In the genomic region with DNA sequence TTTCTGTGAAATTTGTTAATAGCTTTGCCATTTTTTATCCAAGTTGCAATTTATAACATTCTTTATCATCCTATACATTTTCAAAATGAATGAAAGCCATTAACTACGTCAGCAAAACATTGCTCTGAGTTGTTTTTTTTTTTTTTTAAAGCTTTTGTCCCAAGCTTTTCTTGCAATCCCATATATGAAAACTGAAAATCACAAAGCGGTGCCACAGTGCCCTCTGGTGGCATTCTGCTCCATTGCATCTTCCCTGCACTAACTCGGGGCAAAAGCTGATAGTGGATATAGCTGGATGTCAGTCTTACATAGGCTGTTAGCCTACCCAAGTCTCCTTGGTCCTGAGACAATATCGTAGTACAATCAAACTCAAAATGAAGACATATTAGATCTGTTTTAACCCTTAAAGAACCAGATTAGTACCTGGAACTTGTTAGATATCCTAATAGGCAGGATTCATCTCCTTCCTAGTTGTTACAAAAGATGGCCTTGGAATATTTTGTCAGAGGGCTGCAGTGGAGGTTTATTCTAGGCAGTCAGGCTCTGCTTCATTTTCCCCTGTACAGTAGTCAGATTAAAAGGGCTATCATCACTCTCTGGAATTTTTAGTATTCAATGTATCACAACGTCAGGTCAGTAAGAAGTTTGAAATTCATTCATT, we compare ENCODE assay signal across 8 cellular contexts.
DNase-seq lines count a peak whose midpoint lies in the region; ATAC-seq, FAIRE-seq and TF ChIP-seq lines count a peak whose summit lies in the region.

No MANE protein-coding gene starts in this region.

- no peak for TF ChIP-seq POLR2A in A549 (IDR thresholded peaks at IDR 0.05; ENCODE audit: low read length)

- 9% methylated on average over 5 of the region's 5 CpGs for WGBS in A549 (ENCODE audit: missing lambda C conversion rate)

- POLR2A ChIA-PET in A549 (lab: Yijun Ruan, JAX): no interaction called here

- CTCF ChIA-PET in A549 (lab: Yijun Ruan, JAX): interaction anchor here (0.6 to 2.2 kb wide), 17 partner anchors 8 to 216 kb away, joined by 3 to 9 read pairs (median 4); no protein-coding TSS in a partner anchor

- TF ChIP-seq EP300 in A549 (IDR thresholded peaks at IDR 0.05): no peak

- DNase-seq in A549 (ENCODE audit: low read depth in 1 of 2, low spot score in 1 of 2): peak; percentile 18 to 57
- peak; percentile 38 for DNase-seq in GM13977 (ENCODE audit: low spot score)
- peak; percentile 52 to 58 for DNase-seq in NCI-H1930 (lab: John Stamatoyannopoulos, UW)
- DNase-seq in cerebellar cortex (ENCODE audit: low spot score): peak; percentile 68
- peak; percentile 83 for DNase-seq in left kidney (ENCODE audit: low read depth, low spot score)
- peak; percentile 16 to 45 for DNase-seq in stimulated activated CD4-positive, alpha-beta T cell treated with anti-CD3 and anti-CD28 coated beads, Interleukin-4, amount 100 ng/mL, for 48 hours (ENCODE audit: low read depth in 2 of 2)

- TF ChIP-seq CTCF in A549 (IDR thresholded peaks at IDR 0.05) (peak; percentile 75), GM13977 (IDR thresholded peaks at IDR 0.05; ENCODE audit: extremely low read depth, insufficient read depth, missing control alignments) (peak; percentile 92), VCaP (conservative IDR thresholded peaks at IDR 0.05) (peak; percentile 99)

- no peak for FAIRE-seq in A549 (lab: Jason Lieb, UNC)

- in situ Hi-C loops in GM13977 (cut with MboI; ENCODE audit: low pct_unique_long_range_greater_than_20kb, low sequenced_read_pairs, unreplicated experiment): no loop called here

- no peaks in the 10 kb centered on the region for H3K9me3 ChIP-seq in A549

- H3K4me3 ChIP-seq in A549: no peak overlapping the region

- no peak overlapping the region for H3K27ac ChIP-seq in A549
- no peak overlapping the region for H3K27ac ChIP-seq in VCaP

- peak; percentile 69 to 75 for TF ChIP-seq RAD21 in A549 (conservative IDR thresholded peaks at IDR 0.05 in 1 of 2, IDR thresholded peaks at IDR 0.05 in 1 of 2)

- peak; percentile 47 to 70; a peak in 3 of 6 replicates for ATAC-seq in A549
- peak; percentile 70 for ATAC-seq in HG02870 (IDR thresholded peaks at IDR 0.05; ENCODE audit: unreplicated experiment)

- H3K4me2 ChIP-seq in A549: no peak overlapping the region

- H3K4me1 ChIP-seq in A549: no peaks in the 10 kb centered on the region

TF ChIP-seq in A549, 52 proteins besides CTCF, POLR2A, EP300 and RAD21:
- no peak for TF ChIP-seq KDM5A (IDR thresholded peaks at IDR 0.05)
- peak; percentile 40; the same call in 2 of the 3 replicates for TF ChIP-seq SMC3 (IDR thresholded peaks at IDR 0.05)

Comparison
In these comparisons a context has a peak if more than half of its experiments do, and no peak if none do; other contexts are left out.
1. DNase-seq: peak in every context shown above with its lines; median percentile 83 in left kidney; 68 in cerebellar cortex; 55 in NCI-H1930; 38 in GM13977; 38 in A549; 30 in stimulated activated CD4-positive, alpha-beta T cell treated with anti-CD3 and anti-CD28 coated beads, Interleukin-4, amount 100 ng/mL, for 48 hours.